17 cellular contexts compared by ENCODE assay signal in the genomic region with DNA sequence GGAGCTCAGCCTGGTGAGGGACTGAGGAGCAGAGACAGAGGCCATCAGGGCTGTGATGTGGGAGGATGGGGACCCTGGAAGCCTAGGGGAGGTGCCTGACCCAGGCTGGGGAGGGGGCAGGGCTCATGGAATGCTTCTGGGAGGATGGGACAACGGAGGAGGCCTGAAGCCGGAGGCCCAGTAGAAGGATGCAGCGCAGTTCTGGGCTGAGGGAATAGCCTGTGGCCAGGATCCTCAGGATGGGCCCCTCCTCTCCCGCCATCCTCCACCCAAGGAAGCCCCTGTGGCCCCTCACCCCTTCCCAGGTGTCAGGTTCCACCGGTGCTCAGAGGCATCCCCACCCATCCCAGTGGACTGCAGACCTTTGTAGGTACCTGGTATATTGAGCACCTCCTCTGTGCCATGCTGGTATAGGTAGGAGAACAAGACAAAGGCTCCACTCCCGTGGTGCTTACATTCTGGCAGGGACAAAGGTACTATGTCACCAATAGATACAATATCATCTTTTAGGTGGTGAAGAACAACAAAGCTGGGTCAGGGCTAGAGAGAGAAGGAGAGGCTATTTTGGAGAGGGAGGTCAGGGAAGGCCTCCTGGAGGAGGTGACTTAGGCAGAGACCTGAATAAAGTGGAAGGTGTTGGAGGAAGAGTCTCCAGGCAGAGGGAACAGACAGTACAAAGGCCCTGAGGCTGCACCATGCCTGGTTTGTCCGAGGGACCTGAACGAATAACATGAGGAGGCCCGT. TPM values are rescaled to one million over a fixed set of nuclear protein-coding genes. Genes with fewer than 3 reads are reported as not detected.
DNase-seq lines count a peak whose midpoint lies in the region; ATAC-seq, FAIRE-seq and TF ChIP-seq lines count a peak whose summit lies in the region.
"Had no signal": no experiment of that assay in that cellular context is flagged by ENCODE, and none has a peak within 500 bp of the region (broad histone marks: within the 10 kb centered on the region; RNA-seq: fewer than 3 reads in every experiment).

No MANE protein-coding gene starts in this region.

- no peak overlapping the region for H2BK120ac ChIP-seq in H1 (replicated peaks; ENCODE audit: low read depth, low read length)

- no peak for FAIRE-seq in H1 (lab: Jason Lieb, UNC)
- FAIRE-seq: A204.1 had no signal

- H4K8ac ChIP-seq in H1 (ENCODE audit: extremely low read depth, insufficient read depth, low read length): no peak overlapping the region

- H3K4me1 Mint-ChIP-seq in activated CD4-positive, alpha-beta T cell treated with anti-CD3 and anti-CD28 coated beads for 36 hours: peaks cover 79% of the 10 kb centered on the region

- H3K14ac ChIP-seq in H1 (ENCODE audit: insufficient read length): no peak overlapping the region

- no peak overlapping the region for H4K91ac ChIP-seq in H1 (replicated peaks; ENCODE audit: insufficient read length, low read length)

- no peak overlapping the region for H3K23ac ChIP-seq in H1 (ENCODE audit: insufficient read length)

- no peak for TF ChIP-seq POLR2A in H1 (IDR thresholded peaks at IDR 0.05; ENCODE audit: control extremely low read depth in 1 of 2, low read depth in 2 of 2, low read length in 2 of 2)

- no peak overlapping the region for H2BK20ac ChIP-seq in H1 (ENCODE audit: low read length)

- H3K36me3 Mint-ChIP-seq in activated CD4-positive, alpha-beta T cell treated with anti-CD3 and anti-CD28 coated beads for 36 hours (ENCODE audit: low read depth): peaks cover 58% of the 10 kb centered on the region

- no peak overlapping the region for H2BK15ac ChIP-seq in H1 (ENCODE audit: low read length)

- H2AFZ ChIP-seq in Loucy (ENCODE audit: low read length) (no peak overlapping the region), H1 (ENCODE audit: low read length) (no peak overlapping the region)
- H2AFZ ChIP-seq: hepatocyte had no signal

- no peak overlapping the region for H2AK5ac ChIP-seq in H1 (ENCODE audit: low read depth, low read length)

- CTCF ChIA-PET in activated CD4-positive, alpha-beta T cell treated with anti-CD3 and anti-CD28 coated beads for 36 hours (lab: Charles Lee): interaction anchor here (0.7 to 8.1 kb wide), 4 partner anchors 10 to 1464 kb away, joined by 3 to 42 read pairs (median 16); no protein-coding TSS in a partner anchor
- CTCF ChIA-PET in H1 (lab: Charles Lee; ENCODE audit: partially characterized antibody): interaction anchor here (1.0 to 13.6 kb wide), 3 partner anchors 9 to 25 kb away, joined by 3 to 202 read pairs (median 63); no protein-coding TSS in a partner anchor

- peak overlapping the region; percentile 92 for H3K4me2 ChIP-seq in Loucy (ENCODE audit: low read depth, low read length, poor library complexity, severe bottlenecking)
- no peak overlapping the region for H3K4me2 ChIP-seq in H1 (ENCODE audit: insufficient read depth in 1 of 2, low read depth in 2 of 2, low read length in 2 of 2)
- H3K4me2 ChIP-seq: hepatocyte had no signal

- no peak overlapping the region for H2BK12ac ChIP-seq in H1 (ENCODE audit: low read depth, low read length)

- H2BK5ac ChIP-seq in H1 (ENCODE audit: low read depth, low read length): no peak overlapping the region

- no peak overlapping the region for H3K18ac ChIP-seq in H1 (ENCODE audit: extremely low read depth, low read length)

- H3K4me3 ChIP-seq in Loucy (ENCODE audit: low read length, poor library complexity, severe bottlenecking) (peak overlapping the region; percentile 95), H1 (ENCODE audit: extremely low read depth in 1 of 4, insufficient read depth in 2 of 4, low read depth in 3 of 4, low read length in 4 of 4) (no peak overlapping the region)
- H3K4me3 ChIP-seq: colonic mucosa, esophagus squamous epithelium, hepatocyte had no signal

- no peaks in the 10 kb centered on the region for H3K9me2 ChIP-seq in Loucy (replicated peaks; ENCODE audit: low read depth, low read length)

- peak; percentile 3 for DNase-seq in activated CD4-positive, alpha-beta T cell treated with anti-CD3 and anti-CD28 coated beads for 36 hours
- no peak for DNase-seq in activated CD4-positive, alpha-beta T cell treated with anti-CD3 and anti-CD28 coated beads, Interleukin-2, amount 50 U/mL, for 4 hours
- DNase-seq in H1 (ENCODE audit: low read depth in 1 of 2, low spot score in 2 of 2) (no peak), posterior vena cava (ENCODE audit: low spot score) (peak; percentile 44), DMS53 treated with DMSO at 0.1 percent for 48 hours (lab: John Stamatoyannopoulos, UW; ENCODE audit: unreplicated experiment) (no peak), AML-193 (lab: John Stamatoyannopoulos, UW) (no peak)
- DNase-seq: colonic mucosa, esophagus squamous epithelium, NCI-H2029 treated with DMSO at 0.1 percent for 48 hours, NCI-H82, T-helper 9 cell had no signal

- H3K36me3 ChIP-seq in Loucy (ENCODE audit: insufficient read depth, low read length): peaks cover 9% of the 10 kb centered on the region
- no peaks in the 10 kb centered on the region for H3K36me3 ChIP-seq in H1 (ENCODE audit: control insufficient read depth in 2 of 4, insufficient read depth in 4 of 4, low read length in 3 of 4)
- H3K36me3 ChIP-seq: colonic mucosa, esophagus squamous epithelium had no signal

- no peak for TF ChIP-seq EP300 in H1 (IDR thresholded peaks at IDR 0.05; ENCODE audit: borderline replicate concordance in 1 of 2, low read depth in 2 of 2, low read length in 2 of 2)

- intact Hi-C loops in activated CD4-positive, alpha-beta T cell treated with anti-CD3 and anti-CD28 coated beads for 36 hours (cut with DNase I, micrococcal nuclease): loop anchor here (10.0 kb wide), 2 partner anchors 669 to 1619 kb away; a partner anchor contains a TSS
- intact Hi-C loops in posterior vena cava (cut with DNase I): no loop called here

- no peak for TF ChIP-seq RAD21 in H1 (IDR thresholded peaks at IDR 0.05 in 1 of 2, conservative IDR thresholded peaks at IDR 0.05 in 1 of 2; ENCODE audit: low read depth in 2 of 2, low read length in 2 of 2)

- H3K27ac ChIP-seq in H1 (ENCODE audit: low read depth, low read length): no peak overlapping the region
- H3K27ac ChIP-seq: colonic mucosa, hepatocyte, RWPE1 had no signal

- H3K9ac ChIP-seq in Loucy (ENCODE audit: low read depth, low read length, poor library complexity, severe bottlenecking) (peak overlapping the region; percentile 99), H1 (replicated peaks in 1 of 4; ENCODE audit: extremely low read depth in 1 of 4, low read depth in 3 of 4, low read length in 3 of 4) (no peak overlapping the region)

- H3K56ac ChIP-seq in H1 (replicated peaks; ENCODE audit: insufficient read length, low read depth, low read length): no peak overlapping the region

- H4K20me1 ChIP-seq in Loucy (ENCODE audit: insufficient read depth, low read length, poor library complexity, severe bottlenecking) (peaks cover 25% of the 10 kb centered on the region), H1 (replicated peaks in 1 of 2; ENCODE audit: control insufficient read depth in 1 of 2, insufficient read depth in 2 of 2, low read length in 2 of 2) (no peaks in the 10 kb centered on the region)

- POLR2A ChIA-PET in activated CD4-positive, alpha-beta T cell treated with anti-CD3 and anti-CD28 coated beads for 36 hours (lab: Charles Lee): interaction anchor here (1.7 kb wide), 1 partner anchor 12 kb away, joined by 3 read pairs; no protein-coding TSS in a partner anchor
- POLR2A ChIA-PET in H1 (lab: Charles Lee; ENCODE audit: partially characterized antibody): no interaction called here

- H3K9me3 Mint-ChIP-seq in activated CD4-positive, alpha-beta T cell treated with anti-CD3 and anti-CD28 coated beads for 36 hours (ENCODE audit: low read depth): no peaks in the 10 kb centered on the region

- H3K4me3 Mint-ChIP-seq in activated CD4-positive, alpha-beta T cell treated with anti-CD3 and anti-CD28 coated beads for 36 hours: peak overlapping the region; percentile 93

- peak overlapping the region; percentile 24 for H3K4ac ChIP-seq in H1 (replicated peaks; ENCODE audit: insufficient read length, low read depth, low read length)

- H3K23me2 ChIP-seq in H1 (ENCODE audit: low read depth, low read length): no peaks in the 10 kb centered on the region

- no peaks in the 10 kb centered on the region for H3K27me3 Mint-ChIP-seq in activated CD4-positive, alpha-beta T cell treated with anti-CD3 and anti-CD28 coated beads for 36 hours

- TF ChIP-seq CTCF in Loucy (conservative IDR thresholded peaks at IDR 0.05; ENCODE audit: low read length) (no peak), H1 (IDR thresholded peaks at IDR 0.05; ENCODE audit: control extremely low read depth in 1 of 3, insufficient read depth in 1 of 3, low read depth in 1 of 3, low read length in 3 of 3) (no peak)

- peaks cover 96% of the 10 kb centered on the region for H3K79me2 ChIP-seq in Loucy (ENCODE audit: insufficient read depth, low read length)
- no peaks in the 10 kb centered on the region for H3K79me2 ChIP-seq in H1 (ENCODE audit: control insufficient read depth in 1 of 2, insufficient read depth in 2 of 2, low read length in 2 of 2)
- H3K79me2 ChIP-seq: hepatocyte had no signal

- H3F3A ChIP-seq in Loucy (ENCODE audit: low read depth): peaks cover 9% of the 10 kb centered on the region; the same call in 1 of the 2 replicates

- H3K27ac Mint-ChIP-seq in activated CD4-positive, alpha-beta T cell treated with anti-CD3 and anti-CD28 coated beads for 36 hours: peak overlapping the region; percentile 99

- H4K5ac ChIP-seq in H1 (ENCODE audit: insufficient read length, low read depth, low read length): no peak overlapping the region

- WGBS in H1 (ENCODE audit: extremely low coverage in 1 of 2, insufficient coverage in 1 of 2, insufficient read length in 1 of 2, insufficient replicate concordance in 2 of 2, low coverage in 1 of 2, low lambda C conversion rate in 2 of 2, missing lambda C conversion rate in 1 of 2), 2 experiments: 95% methylated on average over 9 of the region's 9 CpGs; no CpG with 5 or more reads in 1 of the 2 experiments

- ATAC-seq in activated CD4-positive, alpha-beta T cell treated with anti-CD3 and anti-CD28 coated beads for 36 hours: no peak
- ATAC-seq in HG03565 (IDR thresholded peaks at IDR 0.05; ENCODE audit: unreplicated experiment): no peak
- ATAC-seq: left colon had no signal

- H3K27me3 ChIP-seq in Loucy (ENCODE audit: insufficient read depth, low read length, poor library complexity, severe bottlenecking): peaks cover 5% of the 10 kb centered on the region
- no peaks in the 10 kb centered on the region for H3K27me3 ChIP-seq in H1 (replicated peaks in 1 of 4; ENCODE audit: control insufficient read depth in 3 of 4, extremely low read depth in 1 of 4, insufficient read depth in 3 of 4, low read length in 3 of 4)
- H3K27me3 ChIP-seq: colonic mucosa, esophagus squamous epithelium, hepatocyte had no signal

- H3K9me3 ChIP-seq in Loucy (ENCODE audit: insufficient read depth, low read depth, low read length) (no peaks in the 10 kb centered on the region), H1 (ENCODE audit: insufficient read depth in 2 of 2, low read depth in 1 of 2, low read length in 1 of 2) (no peaks in the 10 kb centered on the region)
- H3K9me3 ChIP-seq: colonic mucosa, esophagus squamous epithelium had no signal

- H3K79me1 ChIP-seq in H1 (ENCODE audit: low read depth, low read length): no peaks in the 10 kb centered on the region

- H3K4me1 ChIP-seq in Loucy (ENCODE audit: insufficient read depth, low read length, poor library complexity, severe bottlenecking): peaks cover 81% of the 10 kb centered on the region
- H3K4me1 ChIP-seq in H1 (replicated peaks in 1 of 4; ENCODE audit: control insufficient read depth in 3 of 4, insufficient read depth in 4 of 4, low read length in 3 of 4): peaks cover 2 to 13% (median 3%) of the 10 kb centered on the region in 4 experiments; a peak in 6 of 7 replicates
- H3K4me1 ChIP-seq: colonic mucosa, esophagus squamous epithelium had no signal

RNA-seq across cellular contexts. Expression of a gene that starts 2.7 kb away (rescaled TPM):
- 100 to 1,000 TPM; 153 to 156 TPM for total RNA-seq in activated CD4-positive, alpha-beta T cell treated with anti-CD3 and anti-CD28 coated beads for 36 hours
- not detected in 2 replicates for total RNA-seq in H1 (2021; fragmentation: NEBNext Ultra II Directional; extraction: Animal tissue kit (Norgen Biotek cat#: 25700))
- polyA plus RNA-seq in H1 (2011; rRNA removed): 0.15 and 0.20 TPM in 2 replicates
- 0.19 TPM for polyA plus RNA-seq in H1 (2011; cell fraction: cytosol; rRNA removed)
- 0.77 TPM for polyA plus RNA-seq in H1 (2011; cell fraction: nucleus; rRNA removed)
- 0.13 to 0.35 TPM (median 0.26 TPM) in 4 replicates for polyA plus RNA-seq in H1 (2012, experiment 1 of 2)
- polyA plus RNA-seq in H1 (2012, experiment 2 of 2): 0.17 TPM
- not detected for polyA plus RNA-seq in H1 (2013, experiment 1 of 2)
- polyA plus RNA-seq in H1 (2013, experiment 2 of 2): 0.06 TPM
- 0.05 TPM in 1 of 2 replicates, not detected in the other for polyA minus RNA-seq in H1 (2011; rRNA and poly(A)+ RNA removed)
- not detected for polyA minus RNA-seq in H1 (2011; cell fraction: cytosol; rRNA and poly(A)+ RNA removed)
- polyA minus RNA-seq in H1 (2011; cell fraction: nucleus; rRNA and poly(A)+ RNA removed): not detected
- 1 to 10 TPM; 2.4 to 2.8 TPM for total RNA-seq in posterior vena cava

RNA-seq across cellular contexts. Expression of a gene that starts 46.6 kb away (rescaled TPM):
- 1 to 10 TPM; 7.4 to 8.9 TPM for total RNA-seq in activated CD4-positive, alpha-beta T cell treated with anti-CD3 and anti-CD28 coated beads for 36 hours
- total RNA-seq in H1 (2021; fragmentation: NEBNext Ultra II Directional; extraction: Animal tissue kit (Norgen Biotek cat#: 25700)): 3.7 and 5.2 TPM in 2 replicates
- polyA plus RNA-seq in H1 (2011; rRNA removed): 2.1 and 2.3 TPM in 2 replicates
- polyA plus RNA-seq in H1 (2011; cell fraction: cytosol; rRNA removed): 2.6 TPM
- 6.9 TPM for polyA plus RNA-seq in H1 (2011; cell fraction: nucleus; rRNA removed)
- polyA plus RNA-seq in H1 (2012, experiment 1 of 2): 2.0 to 3.9 TPM (median 3.1 TPM) in 4 replicates
- 0.81 TPM for polyA plus RNA-seq in H1 (2012, experiment 2 of 2)
- polyA plus RNA-seq in H1 (2013, experiment 1 of 2): 2.4 TPM
- 2.0 TPM for polyA plus RNA-seq in H1 (2013, experiment 2 of 2)
- 4.3 and 4.8 TPM in 2 replicates for polyA minus RNA-seq in H1 (2011; rRNA and poly(A)+ RNA removed)
- polyA minus RNA-seq in H1 (2011; cell fraction: cytosol; rRNA and poly(A)+ RNA removed): 3.9 TPM
- polyA minus RNA-seq in H1 (2011; cell fraction: nucleus; rRNA and poly(A)+ RNA removed): 10.8 TPM
- total RNA-seq in posterior vena cava: 1 to 10 TPM; 5.1 to 7.1 TPM

RNA-seq across cellular contexts. Expression of a gene that starts 52.3 kb away (rescaled TPM):
- 100 to 1,000 TPM in 1 of 2 experiments, 10 to 100 TPM in 1; 92.0 to 124 TPM for total RNA-seq in activated CD4-positive, alpha-beta T cell treated with anti-CD3 and anti-CD28 coated beads for 36 hours
- 40.7 and 43.8 TPM in 2 replicates for total RNA-seq in H1 (2021; fragmentation: NEBNext Ultra II Directional; extraction: Animal tissue kit (Norgen Biotek cat#: 25700))
- 56.0 and 78.1 TPM in 2 replicates for polyA plus RNA-seq in H1 (2011; rRNA removed)
- 57.8 TPM for polyA plus RNA-seq in H1 (2011; cell fraction: cytosol; rRNA removed)
- polyA plus RNA-seq in H1 (2011; cell fraction: nucleus; rRNA removed): 233 TPM
- polyA plus RNA-seq in H1 (2012, experiment 1 of 2): 29.0 to 50.0 TPM (median 45.0 TPM) in 4 replicates
- polyA plus RNA-seq in H1 (2012, experiment 2 of 2): 37.3 TPM
- 28.7 TPM for polyA plus RNA-seq in H1 (2013, experiment 1 of 2)
- 24.7 TPM for polyA plus RNA-seq in H1 (2013, experiment 2 of 2)
- 35.2 and 46.9 TPM in 2 replicates for polyA minus RNA-seq in H1 (2011; rRNA and poly(A)+ RNA removed)
- polyA minus RNA-seq in H1 (2011; cell fraction: cytosol; rRNA and poly(A)+ RNA removed): 25.0 TPM
- 54.0 TPM for polyA minus RNA-seq in H1 (2011; cell fraction: nucleus; rRNA and poly(A)+ RNA removed)
- 10 to 100 TPM; 45.3 to 61.1 TPM for total RNA-seq in posterior vena cava

Comparison
In these comparisons a context has a peak if more than half of its experiments do, and no peak if none do; other contexts are left out.
1. DNase-seq: peak in activated CD4-positive, alpha-beta T cell treated with anti-CD3 and anti-CD28 coated beads for 36 hours (single experiment) and posterior vena cava (single experiment); none in activated CD4-positive, alpha-beta T cell treated with anti-CD3 and anti-CD28 coated beads, Interleukin-2, amount 50 U/mL, for 4 hours (0 of 2), H1 (0 of 2), DMS53 treated with DMSO at 0.1 percent for 48 hours (single experiment) and AML-193 (0 of 2).
2. RNA of a gene that starts 2.7 kb away (total RNA-seq): 153 to 156 TPM in activated CD4-positive, alpha-beta T cell treated with anti-CD3 and anti-CD28 coated beads for 36 hours; 2.4 to 2.8 TPM in posterior vena cava and not detected in H1; every median in the first group is over 10 times any median in the second.
3. intact Hi-C loops: an anchor here in activated CD4-positive, alpha-beta T cell treated with anti-CD3 and anti-CD28 coated beads for 36 hours (10.0 kb wide); none called in posterior vena cava.